ENCODE assay signal across 10 cellular contexts in the genomic region with DNA sequence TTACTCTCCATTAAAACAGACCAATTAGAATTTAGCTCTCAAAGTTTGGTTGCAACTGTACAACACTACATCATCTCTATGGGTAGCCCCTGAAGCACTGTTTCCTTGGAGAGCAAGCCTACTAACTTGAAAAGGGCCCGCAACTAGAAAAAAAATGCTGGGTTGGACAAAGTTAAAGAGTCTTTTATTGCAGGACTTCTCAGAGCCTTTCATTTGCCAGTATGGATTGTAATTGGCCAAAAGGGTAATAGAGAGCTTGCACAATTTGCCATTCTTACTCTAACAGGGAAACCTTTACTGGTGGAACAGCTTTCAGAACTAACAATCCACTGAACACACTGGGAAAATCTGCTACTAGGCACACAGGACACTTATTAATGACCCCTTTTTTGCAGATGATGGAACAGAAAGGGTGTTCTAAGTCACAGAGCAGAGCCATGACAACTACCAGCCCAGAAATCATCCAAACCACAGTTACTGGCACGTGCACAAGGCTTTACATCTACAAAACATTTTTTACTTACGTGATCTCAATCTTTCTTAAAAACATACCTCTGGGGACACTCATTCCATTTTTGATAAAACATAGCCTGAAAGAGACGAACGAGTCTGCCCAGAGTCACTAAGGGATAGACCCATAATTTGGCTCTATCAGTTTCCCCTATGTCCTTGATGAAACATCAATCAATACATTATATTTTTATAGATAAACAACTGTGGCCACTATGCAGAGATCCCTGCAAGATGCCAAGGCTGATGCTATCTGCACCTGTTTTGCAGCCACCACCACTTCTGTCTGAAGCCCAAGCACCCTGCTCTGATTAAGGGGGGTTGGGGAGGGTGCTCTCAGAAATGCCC.
A peak's percentile ranks its signal among the peaks of the same experiment; 100 is the strongest.
DNase-seq lines count a peak whose midpoint lies in the region; ATAC-seq, FAIRE-seq and TF ChIP-seq lines count a peak whose summit lies in the region.
"Had no signal": no experiment of that assay in that cellular context is flagged by ENCODE, and none has a peak within 500 bp of the region (broad histone marks: within the 10 kb centered on the region; RNA-seq: fewer than 3 reads in every experiment).

No MANE protein-coding gene starts in this region.

- ATAC-seq in activated CD4-positive, CD25-positive, alpha-beta regulatory T cell treated with anti-CD3 and anti-CD28 coated beads, Interleukin-2, amount 50 U/mL, for 24 hours: no peak

- intact Hi-C loops in OCI-LY7 (cut with micrococcal nuclease; ENCODE audit: unreplicated experiment): no loop called here

- H3K9ac ChIP-seq in rectal smooth muscle tissue (ENCODE audit: low read length): no peak overlapping the region

- TF ChIP-seq POLR2A in GM12892 (IDR thresholded peaks at IDR 0.05; ENCODE audit: low read depth, low read length): no peak

- no peaks in the 10 kb centered on the region for H4K20me1 ChIP-seq in OCI-LY7 (ENCODE audit: insufficient read depth, low read length)

- peak overlapping the region; percentile 43; the same call in 1 of the 2 replicates for H3K4me2 ChIP-seq in OCI-LY7 (ENCODE audit: low read length)

- H3K27me3 ChIP-seq in effector memory CD4-positive, alpha-beta T cell (replicated peaks; ENCODE audit: control insufficient read depth, insufficient read depth, low read length, poor library complexity, severe bottlenecking): no peaks in the 10 kb centered on the region
- H3K27me3 ChIP-seq in rectal smooth muscle tissue (ENCODE audit: control insufficient read depth, insufficient read depth, low read length): no peaks in the 10 kb centered on the region

- CTCF ChIA-PET in OCI-LY7 (lab: Charles Lee; ENCODE audit: unreplicated experiment): no interaction called here

- H3K36me3 ChIP-seq in OCI-LY7 (ENCODE audit: insufficient read depth, low read length): no peaks in the 10 kb centered on the region
- H3K36me3 ChIP-seq in effector memory CD4-positive, alpha-beta T cell (ENCODE audit: control insufficient read depth, insufficient read depth, low read length): no peaks in the 10 kb centered on the region
- H3K36me3 ChIP-seq in rectal smooth muscle tissue (ENCODE audit: control insufficient read depth, insufficient read depth, low read length): no peaks in the 10 kb centered on the region

- H3K4me3 ChIP-seq in OCI-LY7 (ENCODE audit: low read depth, low read length, poor library complexity, severe bottlenecking) (no peak overlapping the region), rectal smooth muscle tissue (ENCODE audit: low read length) (peak overlapping the region; percentile 68)
- peak overlapping the region; percentile 53 for H3K4me3 ChIP-seq in effector memory CD4-positive, alpha-beta T cell (ENCODE audit: insufficient read depth, low read depth, low read length, poor library complexity, severe bottlenecking)

- H3K4me1 ChIP-seq in OCI-LY7 (ENCODE audit: insufficient read depth, low read length, poor library complexity, severe bottlenecking): no peaks in the 10 kb centered on the region
- H3K4me1 ChIP-seq in effector memory CD4-positive, alpha-beta T cell (ENCODE audit: control insufficient read depth, insufficient read depth, low read length, poor library complexity, severe bottlenecking): peaks cover 11% of the 10 kb centered on the region
- H3K4me1 ChIP-seq in rectal smooth muscle tissue (ENCODE audit: control insufficient read depth, insufficient read depth, low read length): no peaks in the 10 kb centered on the region

- DNase-seq in GM12892 (ENCODE audit: insufficient read length) (no peak), OCI-LY7 (ENCODE audit: low spot score) (no peak), DMS114 treated with DMSO at 0.1 percent for 48 hours (lab: John Stamatoyannopoulos, UW; ENCODE audit: unreplicated experiment) (no peak), mesenteric fat pad (ENCODE audit: low spot score) (no peak), NCI-H2107 treated with DMSO at 0.1 percent for 48 hours (lab: John Stamatoyannopoulos, UW; ENCODE audit: unreplicated experiment) (no peak)
- no peak for DNase-seq in effector memory CD4-positive, alpha-beta T cell
- DNase-seq: stimulated activated CD4-positive, alpha-beta T cell treated with anti-CD3 and anti-CD28 coated beads, Interleukin-1b, Interleukin-23, amount 100 ng/mL, for 48 hours; T1000 had no signal

- no peaks in the 10 kb centered on the region for H3K79me2 ChIP-seq in OCI-LY7 (ENCODE audit: insufficient read depth, low read depth, low read length)

- BruUV-seq in OCI-LY7 (replicated peaks; lab: Mats Ljungman, UMichigan): no TSS peak

- H2AFZ ChIP-seq in OCI-LY7 (ENCODE audit: low read length): no peak overlapping the region

- POLR2A ChIA-PET in OCI-LY7 (lab: Charles Lee): no interaction called here

- H3K9me2 ChIP-seq in OCI-LY7 (ENCODE audit: insufficient read depth, low read length): no peaks in the 10 kb centered on the region

- no peak for TF ChIP-seq CTCF in OCI-LY7 (conservative IDR thresholded peaks at IDR 0.05; ENCODE audit: low read length)

- peak; percentile 56 for FAIRE-seq in GM12892 (lab: Jason Lieb, UNC)

- H3K27ac ChIP-seq in OCI-LY7 (ENCODE audit: low read depth, low read length, poor library complexity, severe bottlenecking) (no peak overlapping the region), rectal smooth muscle tissue (ENCODE audit: low read depth, low read length) (no peak overlapping the region)
- no peak overlapping the region for H3K27ac ChIP-seq in effector memory CD4-positive, alpha-beta T cell (ENCODE audit: insufficient read depth, low read length, poor library complexity, severe bottlenecking)

- no peaks in the 10 kb centered on the region for H3K9me3 ChIP-seq in OCI-LY7 (ENCODE audit: low read length)
- H3K9me3 ChIP-seq in effector memory CD4-positive, alpha-beta T cell (ENCODE audit: control insufficient read depth, low read length): no peaks in the 10 kb centered on the region
